Comparison of ENCODE assay signal across 1 cellular context in genomic region chr3:154251610-154252009, GRCh38.
TF ChIP-seq lines count a peak whose summit lies in the region.

No MANE protein-coding gene starts in this region.

TF ChIP-seq in HepG2, 621 proteins besides CTCF, POLR2A, EP300 and RAD21 (continued from another document and continues in another):
- TF ChIP-seq ZNF142 (CRISPR knock-in tag; IDR thresholded peaks at IDR 0.05) (no peak), HMGXB4 (CRISPR knock-in tag; IDR thresholded peaks at IDR 0.05; ENCODE audit: borderline replicate concordance in 1 of 2, low read depth in 1 of 2) (no peak), NCOA1 (CRISPR knock-in tag; IDR thresholded peaks at IDR 0.05) (no peak), FOXK2 (IDR thresholded peaks at IDR 0.05) (peak; percentile 73), ZMYM4 (CRISPR knock-in tag; IDR thresholded peaks at IDR 0.05) (peak; percentile 72), IRX3 (CRISPR knock-in tag; IDR thresholded peaks at IDR 0.05; ENCODE audit: borderline replicate concordance, low read depth) (no peak), TOE1 (CRISPR knock-in tag; IDR thresholded peaks at IDR 0.05) (no peak), MEF2D (CRISPR knock-in tag; IDR thresholded peaks at IDR 0.05) (peak; percentile 71), ZUFSP (CRISPR knock-in tag; IDR thresholded peaks at IDR 0.05; ENCODE audit: borderline replicate concordance) (no peak), ZSCAN31 (CRISPR knock-in tag; IDR thresholded peaks at IDR 0.05; ENCODE audit: low read depth) (no peak), SPEN (CRISPR knock-in tag; IDR thresholded peaks at IDR 0.05; ENCODE audit: low read depth) (no peak), HDAC2 (CRISPR knock-in tag; IDR thresholded peaks at IDR 0.05) (peak; percentile 84), TARDBP (CRISPR knock-in tag; IDR thresholded peaks at IDR 0.05) (0 out of 2 replicates have a peak, but pooled peaks have one; percentile 24), ZNF136 (CRISPR knock-in tag; IDR thresholded peaks at IDR 0.05; ENCODE audit: low read depth) (no peak), GMEB2 (CRISPR knock-in tag; IDR thresholded peaks at IDR 0.05; ENCODE audit: low read depth) (no peak), SKIL (CRISPR knock-in tag; IDR thresholded peaks at IDR 0.05; ENCODE audit: borderline replicate concordance) (0 out of 2 replicates have a peak, but pooled peaks have one; percentile 27), AFF4 (CRISPR knock-in tag; IDR thresholded peaks at IDR 0.05) (no peak), HNF4A (CRISPR knock-in tag; IDR thresholded peaks at IDR 0.05) (peak; percentile 91), ZNF841 (CRISPR knock-in tag; IDR thresholded peaks at IDR 0.05; ENCODE audit: borderline replicate concordance) (no peak), POLR2AphosphoS5 (IDR thresholded peaks at IDR 0.05; ENCODE audit: low read depth, low read length) (no peak), RXRB (CRISPR knock-in tag; IDR thresholded peaks at IDR 0.05; ENCODE audit: borderline replicate concordance) (peak; percentile 60; the same call in 1 of the 2 replicates), ZNF124 (CRISPR knock-in tag; IDR thresholded peaks at IDR 0.05) (peak; percentile 70; the same call in 1 of the 2 replicates), MATR3 (CRISPR knock-in tag; IDR thresholded peaks at IDR 0.05) (no peak), PBX2 (CRISPR knock-in tag; IDR thresholded peaks at IDR 0.05) (no peak), DPF2 (CRISPR knock-in tag; IDR thresholded peaks at IDR 0.05; ENCODE audit: borderline replicate concordance, low read depth) (peak; percentile 74), FOXA3 (CRISPR knock-in tag; IDR thresholded peaks at IDR 0.05) (peak; percentile 87), ZNF317 (CRISPR knock-in tag; IDR thresholded peaks at IDR 0.05) (no peak), ZKSCAN1 (IDR thresholded peaks at IDR 0.05; ENCODE audit: low read length) (no peak), MAZ (IDR thresholded peaks at IDR 0.05; ENCODE audit: borderline replicate concordance, low read depth, low read length) (no peak), MAZ (CRISPR knock-in tag; IDR thresholded peaks at IDR 0.05; ENCODE audit: low read depth) (0 out of 2 replicates have a peak, but pooled peaks have one; percentile 38), FOXJ3 (CRISPR knock-in tag; IDR thresholded peaks at IDR 0.05; ENCODE audit: borderline replicate concordance) (peak; percentile 62; the same call in 1 of the 2 replicates), ZNF205 (CRISPR knock-in tag; IDR thresholded peaks at IDR 0.05) (peak; percentile 49; the same call in 1 of the 2 replicates), ZNF441 (CRISPR knock-in tag; IDR thresholded peaks at IDR 0.05; ENCODE audit: borderline replicate concordance) (no peak), ZMYM3 (CRISPR knock-in tag; IDR thresholded peaks at IDR 0.05) (peak; percentile 41; the same call in 1 of the 2 replicates), ZNF607 (CRISPR knock-in tag; IDR thresholded peaks at IDR 0.05; ENCODE audit: borderline replicate concordance) (no peak; the same call in 1 of the 2 replicates), EHMT2 (IDR thresholded peaks at IDR 0.05; ENCODE audit: borderline replicate concordance, low read depth, low read length) (peak; percentile 65; the same call in 1 of the 2 replicates)
